23 cellular contexts compared by ENCODE assay signal in the genomic region with DNA sequence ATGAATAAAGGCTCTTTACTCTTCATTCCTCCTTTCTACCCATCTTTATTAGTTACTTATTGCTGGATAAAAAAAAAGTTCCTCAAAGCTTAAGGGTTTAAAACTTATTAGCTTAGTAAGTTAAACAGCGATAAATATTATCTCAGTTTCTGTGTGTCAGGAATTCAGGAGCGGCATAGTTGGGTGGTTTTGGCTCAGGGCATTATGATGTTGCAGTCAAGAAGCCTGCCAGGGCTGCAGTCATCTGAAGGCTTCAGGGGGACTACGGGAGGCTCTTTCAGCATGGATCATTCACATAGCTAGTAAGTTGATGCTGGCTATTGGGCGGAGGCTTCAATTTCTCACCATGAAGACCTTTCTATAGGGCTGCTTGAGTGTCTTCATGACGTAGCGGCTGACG. TPM values are rescaled to one million over a fixed set of nuclear protein-coding genes. Genes with fewer than 3 reads are reported as not detected.
DNase-seq lines count a peak whose midpoint lies in the region; ATAC-seq and TF ChIP-seq lines count a peak whose summit lies in the region.
"Had no signal": no experiment of that assay in that cellular context is flagged by ENCODE, and none has a peak within 500 bp of the region (broad histone marks: within the 10 kb centered on the region; RNA-seq: fewer than 3 reads in every experiment).

No MANE protein-coding gene starts in this region.

- intact Hi-C loops in CD8-positive, alpha-beta T cell (cut with DNase I, micrococcal nuclease) = no loop called here
- intact Hi-C loops in PC-9 (cut with micrococcal nuclease; ENCODE audit: unreplicated experiment) (loop anchor here (1.0 kb wide), 1 partner anchor 9 kb away; no protein-coding TSS in a partner anchor), upper lobe of right lung (cut with DNase I) (no loop called here)

- POLR2A ChIA-PET in CD8-positive, alpha-beta T cell (lab: Charles Lee) = no interaction called here
- POLR2A ChIA-PET in PC-9 (lab: Charles Lee; ENCODE audit: unreplicated experiment) = interaction anchor here (0.6 to 0.7 kb wide), 2 partner anchors 17 to 128 kb away, joined by 5 to 8 read pairs; no protein-coding TSS in a partner anchor

- H3K9me3 ChIP-seq in CD8-positive, alpha-beta T cell (ENCODE audit: low read length) = no peaks in the 10 kb centered on the region
- no peaks in the 10 kb centered on the region for H3K9me3 ChIP-seq in PC-9 (ENCODE audit: insufficient read depth, low read depth)
- H3K9me3 ChIP-seq in Peyer's patch = no peaks in the 10 kb centered on the region
- no peaks in the 10 kb centered on the region for H3K9me3 ChIP-seq in upper lobe of right lung
- H3K9me3 ChIP-seq: ascending aorta, right atrium auricular region had no signal

- no peak overlapping the region for H3K27ac ChIP-seq in CD8-positive, alpha-beta T cell (ENCODE audit: low read depth, low read length)
- H3K27ac ChIP-seq in PC-9 = peak overlapping the region; percentile 81
- no peak overlapping the region for H3K27ac ChIP-seq in Peyer's patch
- no peak overlapping the region for H3K27ac ChIP-seq in upper lobe of right lung

- no peaks in the 10 kb centered on the region for H3K9me3 Mint-ChIP-seq in CD8-positive, alpha-beta T cell
- H3K9me3 Mint-ChIP-seq: activated CD4-positive, alpha-beta memory T cell treated with anti-CD3 and anti-CD28 coated beads, Interleukin-2, amount 10 ng/mL, durations not matched to agents 7 days and 5 days; activated naive CD4-positive, alpha-beta T cell treated with anti-CD3 and anti-CD28 coated beads, Interleukin-2, amount 10 ng/mL, durations not matched to agents 7 days and 5 days had no signal

- peaks cover 39% of the 10 kb centered on the region for H3F3A ChIP-seq in PC-9 (ENCODE audit: insufficient read depth, low read depth)

- H3K79me2 ChIP-seq in PC-9 (ENCODE audit: low read depth) = peaks cover 37% of the 10 kb centered on the region

- H3K4me3 Mint-ChIP-seq in CD8-positive, alpha-beta T cell = peak overlapping the region; percentile 12

- no peaks in the 10 kb centered on the region; the same call in 1 of the 2 replicates for H3K9me2 ChIP-seq in PC-9 (ENCODE audit: insufficient read depth)

- H3K36me3 Mint-ChIP-seq in CD8-positive, alpha-beta T cell = peaks cover 9% of the 10 kb centered on the region

- peaks cover 28% of the 10 kb centered on the region for H3K4me1 Mint-ChIP-seq in CD8-positive, alpha-beta T cell (ENCODE audit: low read depth)

- DNase-seq in CD8-positive, alpha-beta T cell = no peak
- no peak for DNase-seq in PC-9
- DNase-seq in fibroblast of villous mesenchyme (ENCODE audit: low read depth) = peak; percentile 51
- peak; percentile 43 for DNase-seq in retinal pigment epithelial cell (ENCODE audit: low read depth)
- DNase-seq in Peyer's patch = no peak
- no peak for DNase-seq in 8988T
- no peak for DNase-seq in upper lobe of right lung
- DNase-seq: activated CD4-positive, alpha-beta memory T cell treated with anti-CD3 and anti-CD28 coated beads, Interleukin-2, amount 10 ng/mL, durations not matched to agents 7 days and 5 days; activated CD4-positive, CD25-positive, alpha-beta regulatory T cell; activated naive CD4-positive, alpha-beta T cell treated with anti-CD3 and anti-CD28 coated beads, Interleukin-2, amount 10 ng/mL, durations not matched to agents 7 days and 5 days; cerebellar nuclear complex; DMS53; foreskin keratinocyte; GDM1; HCEC 1CT; Karpas-422; NCI-H187; NCI-H526 treated with DMSO at 0.1 percent for 48 hours; T1000 had no signal

- H3K27me3 Mint-ChIP-seq in CD8-positive, alpha-beta T cell (ENCODE audit: low read depth) = peaks cover 4% of the 10 kb centered on the region

- no peak overlapping the region for H3K27ac Mint-ChIP-seq in CD8-positive, alpha-beta T cell
- H3K27ac Mint-ChIP-seq: activated CD4-positive, alpha-beta memory T cell treated with anti-CD3 and anti-CD28 coated beads, Interleukin-2, amount 10 ng/mL, durations not matched to agents 7 days and 5 days; activated naive CD4-positive, alpha-beta T cell treated with anti-CD3 and anti-CD28 coated beads, Interleukin-2, amount 10 ng/mL, durations not matched to agents 7 days and 5 days had no signal

- H3K27me3 ChIP-seq in CD8-positive, alpha-beta T cell (ENCODE audit: insufficient read depth, low read length) = no peaks in the 10 kb centered on the region
- H3K27me3 ChIP-seq in PC-9 (ENCODE audit: insufficient read depth, low read depth) (no peaks in the 10 kb centered on the region), Peyer's patch (no peaks in the 10 kb centered on the region), upper lobe of right lung (no peaks in the 10 kb centered on the region)
- H3K27me3 ChIP-seq: ascending aorta, foreskin keratinocyte, right atrium auricular region had no signal

- CTCF ChIA-PET in CD8-positive, alpha-beta T cell (lab: Charles Lee) = no interaction called here
- CTCF ChIA-PET in PC-9 (lab: Charles Lee) = no interaction called here

- H4K20me1 ChIP-seq in PC-9 (ENCODE audit: insufficient read depth) = no peaks in the 10 kb centered on the region; the same call in 1 of the 2 replicates

- no peak overlapping the region for H2AFZ ChIP-seq in PC-9

- no peak overlapping the region for H3K4me3 ChIP-seq in CD8-positive, alpha-beta T cell (ENCODE audit: low read depth, low read length)
- peak overlapping the region; percentile 62 for H3K4me3 ChIP-seq in PC-9
- H3K4me3 ChIP-seq in fibroblast of villous mesenchyme (ENCODE audit: low read depth, low read length) = no peak overlapping the region
- H3K4me3 ChIP-seq in retinal pigment epithelial cell (ENCODE audit: low read length) = no peak overlapping the region
- no peak overlapping the region for H3K4me3 ChIP-seq in Peyer's patch
- no peak overlapping the region for H3K4me3 ChIP-seq in upper lobe of right lung
- H3K4me3 ChIP-seq: right atrium auricular region had no signal

- H3K4me1 ChIP-seq in CD8-positive, alpha-beta T cell (ENCODE audit: insufficient read depth, low read length) = peaks cover 12% of the 10 kb centered on the region
- H3K4me1 ChIP-seq in PC-9 (replicated peaks; ENCODE audit: insufficient read depth) = peaks cover 46% of the 10 kb centered on the region
- peaks cover 0 to 9% (median 0%) of the 10 kb centered on the region in 4 donors for H3K4me1 ChIP-seq in Peyer's patch
- peaks cover 18% of the 10 kb centered on the region for H3K4me1 ChIP-seq in upper lobe of right lung

- ATAC-seq in CD8-positive, alpha-beta T cell = no peak
- ATAC-seq in GM18519 (IDR thresholded peaks at IDR 0.05; ENCODE audit: low FRiP score, unreplicated experiment) (no peak), upper lobe of right lung (no peak)
- ATAC-seq: foreskin keratinocyte, Right ventricle myocardium inferior had no signal

- H3K4me2 ChIP-seq in PC-9 = peak overlapping the region; percentile 92

- TF ChIP-seq POLR2A in Peyer's patch (IDR thresholded peaks at IDR 0.05) = no peak

- no TSS peak for BruUV-seq in PC-9 (replicated peaks; lab: Mats Ljungman, UMichigan)

- TF ChIP-seq CTCF in CD8-positive, alpha-beta T cell (IDR thresholded peaks at IDR 0.05) = no peak
- TF ChIP-seq CTCF in PC-9 (conservative IDR thresholded peaks at IDR 0.05) (no peak), fibroblast of villous mesenchyme (IDR thresholded peaks at IDR 0.05; ENCODE audit: insufficient read depth, low read depth, low read length) (no peak), retinal pigment epithelial cell (conservative IDR thresholded peaks at IDR 0.05; ENCODE audit: low read depth, low read length) (no peak), Peyer's patch (IDR thresholded peaks at IDR 0.05) (no peak), upper lobe of right lung (IDR thresholded peaks at IDR 0.05) (no peak)

- H3K36me3 ChIP-seq in CD8-positive, alpha-beta T cell (ENCODE audit: insufficient read depth, low read length) = no peaks in the 10 kb centered on the region
- H3K36me3 ChIP-seq in PC-9 (ENCODE audit: low read depth) = peaks cover 13% of the 10 kb centered on the region
- H3K36me3 ChIP-seq in Peyer's patch = no peaks in the 10 kb centered on the region
- peaks cover 4% of the 10 kb centered on the region for H3K36me3 ChIP-seq in upper lobe of right lung
- H3K36me3 ChIP-seq: ascending aorta, right atrium auricular region had no signal

RNA-seq across cellular contexts. Expression of a gene that starts 1.9 kb away (rescaled TPM):
- total RNA-seq in CD8-positive, alpha-beta T cell = 10 to 100 TPM; 70.9 to 72.9 TPM
- total RNA-seq in PC-9 (2021) (193 and 201 TPM in 2 replicates), fibroblast of villous mesenchyme (51.9 and 87.7 TPM in 2 replicates), Peyer's patch (100 to 1,000 TPM; 136 to 221 (median 172) TPM), upper lobe of right lung (77.5 TPM)

Comparison
In these comparisons a context has a peak if more than half of its experiments do, and no peak if none do; other contexts are left out.
1. DNase-seq: peak in fibroblast of villous mesenchyme (single experiment) and retinal pigment epithelial cell (single experiment); none in CD8-positive, alpha-beta T cell (0 of 7), PC-9 (0 of 2), Peyer's patch (0 of 3), 8988T (single experiment) and upper lobe of right lung (single experiment).